In genomic region chr6:97440590-97441176, GRCh38 we compare ENCODE assay signal across 8 cellular contexts.
DNase-seq lines count a peak whose midpoint lies in the region; ATAC-seq and TF ChIP-seq lines count a peak whose summit lies in the region.

No MANE protein-coding gene starts in this region.

- no peak overlapping the region for H3K4me3 ChIP-seq in parathyroid adenoma (ENCODE audit: low read depth, low read length)

- no peaks in the 10 kb centered on the region for H3K79me2 ChIP-seq in parathyroid adenoma

- H3K36me3 Mint-ChIP-seq in endothelial cell (ENCODE audit: low read depth, unreplicated experiment), result no peaks in the 10 kb centered on the region

- H3K9me3 Mint-ChIP-seq in endothelial cell (ENCODE audit: unreplicated experiment), result no peaks in the 10 kb centered on the region

- H3K27ac Mint-ChIP-seq in endothelial cell (ENCODE audit: unreplicated experiment), result no peak overlapping the region

- no peaks in the 10 kb centered on the region for H3K9me3 ChIP-seq in parathyroid adenoma (ENCODE audit: control insufficient read depth, low read length)

- no peaks in the 10 kb centered on the region for H3K4me1 ChIP-seq in parathyroid adenoma

- TF ChIP-seq CTCF in endothelial cell (IDR thresholded peaks at IDR 0.05; ENCODE audit: unreplicated experiment) (peak; percentile 22), parathyroid adenoma (IDR thresholded peaks at IDR 0.05) (no peak)

- ATAC-seq in HG02852 (IDR thresholded peaks at IDR 0.05; ENCODE audit: unreplicated experiment), result peak; percentile 63
- ATAC-seq in GM19328 (IDR thresholded peaks at IDR 0.05; ENCODE audit: unreplicated experiment), result no peak

- no peaks in the 10 kb centered on the region for H3K4me1 Mint-ChIP-seq in endothelial cell (ENCODE audit: unreplicated experiment)

- no peaks in the 10 kb centered on the region for H3K36me3 ChIP-seq in parathyroid adenoma (ENCODE audit: control insufficient read depth, insufficient read depth, low read length)

- H3K9ac ChIP-seq in parathyroid adenoma, result no peak overlapping the region

- H3K27me3 Mint-ChIP-seq in endothelial cell (ENCODE audit: unreplicated experiment), result no peaks in the 10 kb centered on the region

- no peak overlapping the region for H3K27ac ChIP-seq in parathyroid adenoma

- H3K4me3 Mint-ChIP-seq in endothelial cell (ENCODE audit: unreplicated experiment), result no peak overlapping the region

- peak overlapping the region; percentile 23 for H2AFZ ChIP-seq in parathyroid adenoma

- H3K27me3 ChIP-seq in parathyroid adenoma (ENCODE audit: control insufficient read depth, insufficient read depth, low read length), result no peaks in the 10 kb centered on the region

- DNase-seq in DMS114 treated with DMSO at 0.1 percent for 48 hours (lab: John Stamatoyannopoulos, UW; ENCODE audit: unreplicated experiment) (peak; percentile 51), NCI-H526 treated with DMSO at 0.1 percent for 48 hours (lab: John Stamatoyannopoulos, UW) (peak; percentile 57), endothelial cell (ENCODE audit: low spot score) (peak; percentile 35), AML-193 (lab: John Stamatoyannopoulos, UW) (no peak)
- DNase-seq in stimulated activated CD8-positive, alpha-beta memory T cell treated with anti-CD3 and anti-CD28 coated beads, Interleukin-4, amount 100 ng/mL, for 48 hours, result no peak

- H3K4me2 ChIP-seq in parathyroid adenoma (ENCODE audit: low read length), result no peak overlapping the region

Comparison
In these comparisons a context has a peak if more than half of its experiments do, and no peak if none do; other contexts are left out.
1. DNase-seq: peak in DMS114 treated with DMSO at 0.1 percent for 48 hours (single experiment), NCI-H526 treated with DMSO at 0.1 percent for 48 hours (single experiment) and endothelial cell (single experiment); none in AML-193 (0 of 2) and stimulated activated CD8-positive, alpha-beta memory T cell treated with anti-CD3 and anti-CD28 coated beads, Interleukin-4, amount 100 ng/mL, for 48 hours (single experiment).